In genomic region chr1:179877586-179878265, GRCh38 we compare ENCODE assay signal across 1 cellular context.
TF ChIP-seq lines count a peak whose summit lies in the region.

Gene TOR1AIP2, minus strand, starts transcription at chr1:179877803. Its CDS starts 25,138 bp downstream, at chr1:179852665.

TF ChIP-seq in HepG2, 621 proteins besides CTCF, POLR2A, EP300 and RAD21 (continued from another document and continues in another):
- TF ChIP-seq ZNF382 (CRISPR knock-in tag; IDR thresholded peaks at IDR 0.05; ENCODE audit: borderline replicate concordance) = no peak
- peak; percentile 55 for TF ChIP-seq YY1 (IDR thresholded peaks at IDR 0.05; ENCODE audit: insufficient read depth, insufficient replicate concordance, low read depth, low read length)
- no peak for TF ChIP-seq MIXL1 (CRISPR knock-in tag; IDR thresholded peaks at IDR 0.05)
- TF ChIP-seq RXRB (CRISPR knock-in tag; IDR thresholded peaks at IDR 0.05; ENCODE audit: borderline replicate concordance) = 0 out of 2 replicates have a peak, but pooled peaks have one; percentile 13
- no peak for TF ChIP-seq RCOR2 (CRISPR knock-in tag; IDR thresholded peaks at IDR 0.05)
- TF ChIP-seq MAZ (IDR thresholded peaks at IDR 0.05; ENCODE audit: borderline replicate concordance, low read depth, low read length) = no peak
- no peak for TF ChIP-seq MAZ (CRISPR knock-in tag; IDR thresholded peaks at IDR 0.05; ENCODE audit: low read depth)
- no peak for TF ChIP-seq ZNF460 (CRISPR knock-in tag; IDR thresholded peaks at IDR 0.05; ENCODE audit: borderline replicate concordance)
- TF ChIP-seq RBAK (CRISPR knock-in tag; IDR thresholded peaks at IDR 0.05) = no peak
- TF ChIP-seq KDM6A (CRISPR knock-in tag; IDR thresholded peaks at IDR 0.05; ENCODE audit: low read depth) = no peak
- no peak for TF ChIP-seq ZNF646 (CRISPR knock-in tag; IDR thresholded peaks at IDR 0.05)
- TF ChIP-seq ZNF614 (CRISPR knock-in tag; IDR thresholded peaks at IDR 0.05; ENCODE audit: borderline replicate concordance) = no peak
- no peak; the same call in 1 of the 2 replicates for TF ChIP-seq ZNF749 (CRISPR knock-in tag; IDR thresholded peaks at IDR 0.05; ENCODE audit: borderline replicate concordance)
- TF ChIP-seq ZBTB37 (CRISPR knock-in tag; IDR thresholded peaks at IDR 0.05) = no peak
- TF ChIP-seq ZNF816 (CRISPR knock-in tag; IDR thresholded peaks at IDR 0.05; ENCODE audit: borderline replicate concordance) = no peak
- TF ChIP-seq RFX1 (IDR thresholded peaks at IDR 0.05) = no peak
- no peak for TF ChIP-seq MED8 (CRISPR knock-in tag; IDR thresholded peaks at IDR 0.05; ENCODE audit: insufficient replicate concordance)
- TF ChIP-seq JUND (CRISPR knock-in tag; IDR thresholded peaks at IDR 0.05) = no peak
- TF ChIP-seq ZFP36 (IDR thresholded peaks at IDR 0.05; ENCODE audit: borderline replicate concordance, low read depth, low read length, partially characterized antibody) = no peak
- no peak for TF ChIP-seq AKAP8 (CRISPR knock-in tag; IDR thresholded peaks at IDR 0.05)
- peak; percentile 66 for TF ChIP-seq SNAPC4 (CRISPR knock-in tag; IDR thresholded peaks at IDR 0.05)
- peak; percentile 82 for TF ChIP-seq PHF8 (CRISPR knock-in tag; IDR thresholded peaks at IDR 0.05)
- no peak for TF ChIP-seq AGO2 (optimal IDR thresholded peaks at IDR 0.05; ENCODE audit: low read depth, low read length)
- TF ChIP-seq MEIS1 (CRISPR knock-in tag; IDR thresholded peaks at IDR 0.05; ENCODE audit: borderline replicate concordance) = peak; percentile 50; the same call in 1 of the 2 replicates
- no peak for TF ChIP-seq ZFP82 (CRISPR knock-in tag; IDR thresholded peaks at IDR 0.05; ENCODE audit: borderline replicate concordance)
- TF ChIP-seq ONECUT2 (CRISPR knock-in tag; IDR thresholded peaks at IDR 0.05) = no peak
- TF ChIP-seq HMGXB3 (CRISPR knock-in tag; IDR thresholded peaks at IDR 0.05; ENCODE audit: borderline replicate concordance) = no peak
- TF ChIP-seq PATZ1 (CRISPR knock-in tag; IDR thresholded peaks at IDR 0.05) = 0 out of 2 replicates have a peak, but pooled peaks have one; percentile 41
- TF ChIP-seq NCOA5 (CRISPR knock-in tag; IDR thresholded peaks at IDR 0.05) = no peak
- no peak for TF ChIP-seq MAX (IDR thresholded peaks at IDR 0.05)
- TF ChIP-seq HNRNPL (IDR thresholded peaks at IDR 0.05; ENCODE audit: low read depth, low read length) = 0 out of 2 replicates have a peak, but pooled peaks have one; percentile 45
- no peak for TF ChIP-seq CERS6 (CRISPR knock-in tag; IDR thresholded peaks at IDR 0.05)
- TF ChIP-seq GLMP (CRISPR knock-in tag; IDR thresholded peaks at IDR 0.05; ENCODE audit: borderline replicate concordance) = no peak
- TF ChIP-seq YEATS2 (CRISPR knock-in tag; IDR thresholded peaks at IDR 0.05; ENCODE audit: borderline replicate concordance) = peak; percentile 42; the same call in 1 of the 2 replicates
- no peak for TF ChIP-seq FOXK2 (IDR thresholded peaks at IDR 0.05)
- no peak for TF ChIP-seq HIVEP1 (CRISPR knock-in tag; IDR thresholded peaks at IDR 0.05)
- no peak for TF ChIP-seq ZNF557 (CRISPR knock-in tag; IDR thresholded peaks at IDR 0.05)
- no peak for TF ChIP-seq FIP1L1 (IDR thresholded peaks at IDR 0.05; ENCODE audit: borderline replicate concordance, insufficient read depth, low read depth, low read length)
- TF ChIP-seq ZFP37 (CRISPR knock-in tag; IDR thresholded peaks at IDR 0.05; ENCODE audit: borderline replicate concordance) = no peak
- no peak for TF ChIP-seq ZKSCAN5 (CRISPR knock-in tag; IDR thresholded peaks at IDR 0.05)
- TF ChIP-seq ZNF143 (CRISPR knock-in tag; IDR thresholded peaks at IDR 0.05) = peak; percentile 96
